Comparison of ENCODE assay signal across 19 cellular contexts in the genomic region with DNA sequence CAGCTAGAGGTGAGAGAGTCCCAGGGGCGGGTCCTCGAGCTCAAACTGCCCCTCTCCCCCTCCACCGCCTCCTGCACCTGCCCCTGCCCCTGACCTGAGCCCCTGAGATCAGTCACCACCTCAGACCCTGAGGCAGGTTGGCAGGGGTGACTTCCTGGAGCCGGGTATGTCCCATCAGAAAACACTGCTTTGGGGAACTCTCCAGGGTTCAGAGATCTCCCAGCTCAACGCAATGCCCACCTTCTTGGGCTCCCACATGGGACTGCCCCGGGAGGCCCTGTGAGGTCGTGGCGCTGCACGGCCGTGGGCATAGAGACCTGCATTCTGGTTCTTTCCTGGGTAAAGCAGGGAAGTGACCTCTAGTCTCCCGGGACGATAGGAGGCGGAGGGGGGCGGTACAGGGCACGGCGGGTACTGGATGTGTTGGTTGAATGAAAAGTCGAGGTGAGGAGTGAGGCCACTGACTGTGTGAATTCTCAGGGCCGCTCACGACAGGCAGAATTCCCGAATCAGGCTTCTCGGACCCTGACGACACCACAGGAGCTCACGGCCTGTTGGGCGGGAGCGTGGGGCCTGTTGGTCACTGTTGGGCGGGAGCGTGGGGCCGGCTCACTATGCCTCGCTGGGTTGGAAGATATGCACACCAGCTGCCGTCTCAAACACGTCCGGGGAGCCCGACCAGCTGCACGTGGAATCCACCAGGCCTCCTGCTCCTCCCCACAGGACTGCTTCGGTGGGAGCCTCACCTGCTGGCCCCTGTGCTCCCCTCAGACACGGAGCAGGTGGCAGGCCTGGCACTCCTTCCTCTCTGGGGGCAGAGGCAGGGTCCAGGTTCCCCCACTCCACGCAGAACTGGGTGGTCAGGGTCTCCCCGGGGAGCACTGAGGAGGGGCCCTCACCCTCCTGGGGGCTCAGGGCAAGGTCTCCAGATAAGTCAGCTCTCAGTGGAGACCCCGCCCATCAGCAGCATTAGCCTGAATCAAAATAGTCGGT.
"Had no signal": no experiment of that assay in that cellular context is flagged by ENCODE, and none has a peak within 500 bp of the region (broad histone marks: within the 10 kb centered on the region; RNA-seq: fewer than 3 reads in every experiment).

No MANE protein-coding gene starts in this region.

- H3K36me3 Mint-ChIP-seq: activated naive CD8-positive, alpha-beta T cell treated with anti-CD3 and anti-CD28 coated beads, Interleukin-2, amount 10 ng/mL, durations not matched to agents 7 days and 5 days; T-cell had no signal

- H3K4me3 ChIP-seq: cardiac muscle cell, lower lobe of right lung, prostate gland, tibial artery, uterus had no signal

- H3K9me3 ChIP-seq: lower lobe of right lung, prostate gland, tibial artery, uterus had no signal

- H3K36me3 ChIP-seq: cardiac muscle cell, lower lobe of right lung, prostate gland, tibial artery, uterus had no signal

- H3K4me1 Mint-ChIP-seq: T-cell had no signal

- H3K4me3 Mint-ChIP-seq: activated naive CD8-positive, alpha-beta T cell treated with anti-CD3 and anti-CD28 coated beads, Interleukin-2, amount 10 ng/mL, durations not matched to agents 7 days and 5 days; activated T-helper 1 cell treated with anti-CD3 and anti-CD28 coated beads, Interleukin-12 subunit alpha, Interleukin-12 subunit beta, Interleukin-2, Interleukin-4 antibody, amounts not matched to agents 30 ng/mL and 10 ng/mL and 1 ng/mL, durations not matched to agents 14 hours and 24 hours and 36 hours; dendritic cell treated with granulocyte-macrophage colony-stimulating factor and Interleukin-4, amounts not matched to agents 40 ng/mL and 50 ng/mL, for 4 days; effector memory CD8-positive, alpha-beta T cell; nephron; T-cell had no signal

- H3K9me3 Mint-ChIP-seq: activated T-helper 1 cell treated with anti-CD3 and anti-CD28 coated beads, Interleukin-12 subunit alpha, Interleukin-12 subunit beta, Interleukin-2, Interleukin-4 antibody, amounts not matched to agents 30 ng/mL and 10 ng/mL and 1 ng/mL, durations not matched to agents 14 hours and 24 hours and 36 hours had no signal

- ATAC-seq: effector memory CD8-positive, alpha-beta T cell; left colon; lower lobe of right lung; right cardiac atrium; stimulated activated naive CD8-positive, alpha-beta T cell treated with anti-CD3 and anti-CD28 coated beads, Interleukin-15, Interleukin-2, amounts not matched to agents 100 U/mL and 50 U/mL, for 24 hours; T-cell had no signal

- H3K27me3 ChIP-seq: cardiac muscle cell, uterus had no signal

- DNase-seq: activated CD4-positive, alpha-beta T cell treated with anti-CD3 and anti-CD28 coated beads for 48 hours; activated CD4-positive, CD25-positive, alpha-beta regulatory T cell; activated naive CD4-positive, alpha-beta T cell; activated naive CD8-positive, alpha-beta T cell treated with anti-CD3 and anti-CD28 coated beads, Interleukin-2, amount 10 ng/mL, durations not matched to agents 7 days and 5 days; activated T-cell treated with anti-CD3 and anti-CD28 coated beads for 4 hours; amygdala; effector memory CD8-positive, alpha-beta T cell; left colon; lower lobe of right lung; right cardiac atrium; stimulated activated naive CD8-positive, alpha-beta T cell treated with anti-CD3 and anti-CD28 coated beads, Interleukin-15, Interleukin-2, amounts not matched to agents 100 U/mL and 50 U/mL, for 24 hours; T-cell; tibial artery; uterus had no signal

- H3K27ac Mint-ChIP-seq: activated naive CD8-positive, alpha-beta T cell treated with anti-CD3 and anti-CD28 coated beads, Interleukin-2, amount 10 ng/mL, durations not matched to agents 7 days and 5 days; activated T-helper 1 cell treated with anti-CD3 and anti-CD28 coated beads, Interleukin-12 subunit alpha, Interleukin-12 subunit beta, Interleukin-2, Interleukin-4 antibody, amounts not matched to agents 30 ng/mL and 10 ng/mL and 1 ng/mL, durations not matched to agents 14 hours and 24 hours and 36 hours; dendritic cell treated with granulocyte-macrophage colony-stimulating factor and Interleukin-4, amounts not matched to agents 40 ng/mL and 50 ng/mL, for 4 days; effector memory CD8-positive, alpha-beta T cell; nephron; T-cell had no signal

- H3K4me1 ChIP-seq: lower lobe of right lung, prostate gland, tibial artery, uterus had no signal

- H3K27ac ChIP-seq: cardiac muscle cell, lower lobe of right lung, prostate gland, tibial artery, uterus had no signal

- H3K27me3 Mint-ChIP-seq: activated naive CD8-positive, alpha-beta T cell treated with anti-CD3 and anti-CD28 coated beads, Interleukin-2, amount 10 ng/mL, durations not matched to agents 7 days and 5 days had no signal
